In genomic region chrX:125680366-125680765, GRCh38 we compare ENCODE assay signal across 22 cellular contexts.
DNase-seq lines count a peak whose midpoint lies in the region; ATAC-seq and TF ChIP-seq lines count a peak whose summit lies in the region.
"Had no signal": no experiment of that assay in that cellular context is flagged by ENCODE, and none has a peak within 500 bp of the region (broad histone marks: within the 10 kb centered on the region; RNA-seq: fewer than 3 reads in every experiment).

No MANE protein-coding gene starts in this region.

- in situ Hi-C loops in HAP-1 (cut with MboI; ENCODE audit: low sequenced_read_pairs) = no loop called here

- peaks cover 6% of the 10 kb centered on the region for H3K9me3 Mint-ChIP-seq in stimulated activated memory B cell treated with anti-CD40 and anti-IgM and Interleukin-4, amounts not matched to agents 10 μg/mL and 1 μg/mL and 100 μg/mL, for 72 hours

- H3K27me3 Mint-ChIP-seq in stimulated activated memory B cell treated with anti-CD40 and anti-IgM and Interleukin-4, amounts not matched to agents 10 μg/mL and 1 μg/mL and 100 μg/mL, for 72 hours = no peaks in the 10 kb centered on the region
- H3K27me3 Mint-ChIP-seq: CD4-positive, alpha-beta memory T cell; CD4-positive, CD25-positive, alpha-beta regulatory T cell had no signal

- TF ChIP-seq CTCF in OCI-LY3 (IDR thresholded peaks at IDR 0.05; ENCODE audit: low read depth, low read length) (no peak), SK-N-SH (IDR thresholded peaks at IDR 0.05) (no peak)

- no peak overlapping the region for H2BK15ac ChIP-seq in neuronal stem cell (ENCODE audit: low read length)

- H4K8ac ChIP-seq in neuronal stem cell (ENCODE audit: low read depth, low read length) = no peak overlapping the region

- DNase-seq in HAP-1 (ENCODE audit: low spot score in 2 of 2) = peak; percentile 77 to 93
- no peak for DNase-seq in SK-N-SH
- no peak for DNase-seq in T1000 (lab: John Stamatoyannopoulos, UW)
- DNase-seq in neuronal stem cell (ENCODE audit: low spot score) = no peak
- DNase-seq: 8988T; ACHN; BE2C; C1 segment of cervical spinal cord; CD4-positive, alpha-beta memory T cell; CD4-positive, CD25-positive, alpha-beta regulatory T cell; CD8-positive, alpha-beta memory T cell; COR-L47; DMS 273 treated with DMSO at 0.1 percent for 48 hours; DMS153; DMS53; DMS79; DND-41; GF-D8 had no signal

- H3K79me1 ChIP-seq in neuronal stem cell (ENCODE audit: low read depth, low read length) = no peaks in the 10 kb centered on the region

- no peak overlapping the region for H2AK5ac ChIP-seq in neuronal stem cell (ENCODE audit: low read depth, low read length)

- H2AFZ ChIP-seq in OCI-LY3 (ENCODE audit: low read depth, low read length) (no peak overlapping the region), SK-N-SH (ENCODE audit: low read depth) (no peak overlapping the region), neuronal stem cell (ENCODE audit: low read length) (no peak overlapping the region)

- CTCF ChIA-PET in SK-N-SH (lab: Yijun Ruan, JAX) = no interaction called here

- H3K4me2 ChIP-seq in OCI-LY3 (ENCODE audit: low read length) = peak overlapping the region; percentile 94
- no peak overlapping the region for H3K4me2 ChIP-seq in SK-N-SH
- no peak overlapping the region for H3K4me2 ChIP-seq in neuronal stem cell (ENCODE audit: insufficient read depth, low read length, poor library complexity, severe bottlenecking)
- H3K4me2 ChIP-seq: BLaER1 had no signal

- TF ChIP-seq RAD21 in SK-N-SH (IDR thresholded peaks at IDR 0.05; ENCODE audit: low read length) = no peak

- H3K79me2 ChIP-seq in OCI-LY3 (ENCODE audit: low read length) (no peaks in the 10 kb centered on the region), SK-N-SH (ENCODE audit: insufficient read depth) (no peaks in the 10 kb centered on the region)

- no peak overlapping the region for H3K23ac ChIP-seq in neuronal stem cell (ENCODE audit: low read depth, low read length, poor library complexity)

- ATAC-seq in stimulated activated memory B cell treated with anti-CD40 and anti-IgM and Interleukin-4, amounts not matched to agents 10 μg/mL and 1 μg/mL and 100 μg/mL, for 72 hours = no peak

- no peak overlapping the region for H3K18ac ChIP-seq in neuronal stem cell (ENCODE audit: low read length)

- no peaks in the 10 kb centered on the region for H4K20me1 ChIP-seq in OCI-LY3 (ENCODE audit: insufficient read depth, low read length)
- no peaks in the 10 kb centered on the region for H4K20me1 ChIP-seq in SK-N-SH (ENCODE audit: insufficient read depth)
- H4K20me1 ChIP-seq: BLaER1 had no signal

- H3K4me3 Mint-ChIP-seq in stimulated activated memory B cell treated with anti-CD40 and anti-IgM and Interleukin-4, amounts not matched to agents 10 μg/mL and 1 μg/mL and 100 μg/mL, for 72 hours = no peak overlapping the region
- H3K4me3 Mint-ChIP-seq: CD14-positive monocyte; CD4-positive, alpha-beta memory T cell; CD4-positive, CD25-positive, alpha-beta regulatory T cell; CD8-positive, alpha-beta memory T cell had no signal

- no peaks in the 10 kb centered on the region for H3K36me3 ChIP-seq in HAP-1 (replicated peaks)
- H3K36me3 ChIP-seq in OCI-LY3 (replicated peaks; ENCODE audit: low read depth, low read length) = no peaks in the 10 kb centered on the region
- H3K36me3 ChIP-seq in SK-N-SH (replicated peaks in 1 of 2; ENCODE audit: control insufficient read depth in 1 of 2, insufficient read depth in 2 of 2, low read length in 1 of 2) = no peaks in the 10 kb centered on the region
- H3K36me3 ChIP-seq in neuronal stem cell (replicated peaks in 1 of 2; ENCODE audit: control insufficient read depth in 2 of 2, insufficient read depth in 2 of 2, low read length in 2 of 2) = no peaks in the 10 kb centered on the region
- H3K36me3 ChIP-seq: BE2C, BLaER1 had no signal

- no peak overlapping the region for H3K4me3 ChIP-seq in HAP-1
- peak overlapping the region; percentile 60; the same call in 1 of the 2 replicates for H3K4me3 ChIP-seq in OCI-LY3 (ENCODE audit: low read length)
- H3K4me3 ChIP-seq in SK-N-SH (ENCODE audit: low read depth in 2 of 2, low read length in 1 of 2) = no peak overlapping the region
- no peak overlapping the region for H3K4me3 ChIP-seq in neuronal stem cell (ENCODE audit: low read length in 2 of 2)
- H3K4me3 ChIP-seq: BLaER1 had no signal

- no peak overlapping the region for H2BK12ac ChIP-seq in neuronal stem cell (ENCODE audit: low read length)

- H2BK5ac ChIP-seq in neuronal stem cell (ENCODE audit: low read length) = no peak overlapping the region

- no peak overlapping the region for H3K14ac ChIP-seq in neuronal stem cell (ENCODE audit: low read length)

- H3K27ac ChIP-seq in OCI-LY3 (ENCODE audit: low read length) (peak overlapping the region; percentile 98), SK-N-SH (ENCODE audit: low read depth in 2 of 2, low read length in 1 of 2) (no peak overlapping the region), neuronal stem cell (replicated peaks; ENCODE audit: low read length) (no peak overlapping the region)
- H3K27ac ChIP-seq: BLaER1 had no signal

- peak overlapping the region; percentile 70 for H3K27ac Mint-ChIP-seq in stimulated activated memory B cell treated with anti-CD40 and anti-IgM and Interleukin-4, amounts not matched to agents 10 μg/mL and 1 μg/mL and 100 μg/mL, for 72 hours
- H3K27ac Mint-ChIP-seq: CD14-positive monocyte; CD4-positive, alpha-beta memory T cell; CD4-positive, CD25-positive, alpha-beta regulatory T cell; CD8-positive, alpha-beta memory T cell had no signal

- no peaks in the 10 kb centered on the region for H3K27me3 ChIP-seq in HAP-1 (ENCODE audit: low read depth)
- no peaks in the 10 kb centered on the region for H3K27me3 ChIP-seq in OCI-LY3 (ENCODE audit: low read depth, low read length)
- H3K27me3 ChIP-seq in SK-N-SH (ENCODE audit: insufficient read depth) = no peaks in the 10 kb centered on the region
- no peaks in the 10 kb centered on the region for H3K27me3 ChIP-seq in neuronal stem cell (ENCODE audit: control insufficient read depth in 3 of 3, insufficient read depth in 3 of 3, low read depth in 1 of 3, low read length in 3 of 3)
- H3K27me3 ChIP-seq: BE2C had no signal

- peaks cover 16% of the 10 kb centered on the region for H3K4me1 Mint-ChIP-seq in stimulated activated memory B cell treated with anti-CD40 and anti-IgM and Interleukin-4, amounts not matched to agents 10 μg/mL and 1 μg/mL and 100 μg/mL, for 72 hours
- H3K4me1 Mint-ChIP-seq: CD14-positive monocyte; CD4-positive, alpha-beta memory T cell; CD4-positive, CD25-positive, alpha-beta regulatory T cell; CD8-positive, alpha-beta memory T cell had no signal

- H3K9ac ChIP-seq in OCI-LY3 (ENCODE audit: low read length) (peak overlapping the region; percentile 32; the same call in 1 of the 2 replicates), SK-N-SH (no peak overlapping the region), neuronal stem cell (ENCODE audit: low read depth, low read length, poor library complexity) (no peak overlapping the region)
- H3K9ac ChIP-seq: BLaER1 had no signal

- POLR2A ChIA-PET in SK-N-SH (lab: Yijun Ruan, JAX) = no interaction called here

- H3K4ac ChIP-seq in neuronal stem cell (ENCODE audit: low read length) = no peak overlapping the region

- H3K36me3 Mint-ChIP-seq in stimulated activated memory B cell treated with anti-CD40 and anti-IgM and Interleukin-4, amounts not matched to agents 10 μg/mL and 1 μg/mL and 100 μg/mL, for 72 hours = peaks cover 6% of the 10 kb centered on the region
- H3K36me3 Mint-ChIP-seq: CD14-positive monocyte; CD4-positive, alpha-beta memory T cell; CD4-positive, CD25-positive, alpha-beta regulatory T cell; CD8-positive, alpha-beta memory T cell had no signal

- H3K4me1 ChIP-seq in HAP-1 (peaks cover 37% of the 10 kb centered on the region), OCI-LY3 (ENCODE audit: low read length) (peaks cover 30% of the 10 kb centered on the region), SK-N-SH (ENCODE audit: control insufficient read depth in 1 of 2, insufficient read depth in 2 of 2, low read depth in 1 of 2, low read length in 1 of 2) (no peaks in the 10 kb centered on the region), neuronal stem cell (ENCODE audit: control insufficient read depth in 2 of 2, insufficient read depth in 1 of 2, low read depth in 1 of 2, low read length in 2 of 2) (no peaks in the 10 kb centered on the region)
- H3K4me1 ChIP-seq: BE2C, BLaER1 had no signal

- H4K91ac ChIP-seq in neuronal stem cell (ENCODE audit: low read depth, low read length, poor library complexity) = no peak overlapping the region

- TF ChIP-seq EP300 in SK-N-SH (IDR thresholded peaks at IDR 0.05; ENCODE audit: borderline replicate concordance in 1 of 2, low read depth in 1 of 2, low read length in 1 of 2) = no peak

- no peaks in the 10 kb centered on the region for H3F3A ChIP-seq in SK-N-SH (replicated peaks; ENCODE audit: insufficient read depth)

- peaks cover 6% of the 10 kb centered on the region; the same call in 1 of the 2 replicates for H3K9me3 ChIP-seq in HAP-1
- no peaks in the 10 kb centered on the region for H3K9me3 ChIP-seq in OCI-LY3 (ENCODE audit: insufficient read depth, low read length)
- H3K9me3 ChIP-seq in SK-N-SH = no peaks in the 10 kb centered on the region
- no peaks in the 10 kb centered on the region for H3K9me3 ChIP-seq in neuronal stem cell (replicated peaks in 1 of 2; ENCODE audit: control insufficient read depth in 2 of 2, insufficient read depth in 1 of 2, low read depth in 1 of 2, low read length in 2 of 2)
- H3K9me3 ChIP-seq: BE2C had no signal

- no peaks in the 10 kb centered on the region for H3K9me2 ChIP-seq in SK-N-SH

- H2BK120ac ChIP-seq in neuronal stem cell (ENCODE audit: low read depth, low read length) = no peak overlapping the region

Comparison
In these comparisons a context has a peak if more than half of its experiments do, and no peak if none do; other contexts are left out.
1. DNase-seq: peak in HAP-1 (2 of 2); none in SK-N-SH (single experiment), T1000 (single experiment) and neuronal stem cell (single experiment).